Comparison of ENCODE assay signal across 8 cellular contexts in genomic region chr7:151519765-151520418, GRCh38. TPM values are rescaled to one million over a fixed set of nuclear protein-coding genes. Genes with fewer than 3 reads are reported as not detected.
A peak's percentile ranks its signal among the peaks of the same experiment; 100 is the strongest.
DNase-seq lines count a peak whose midpoint lies in the region; ATAC-seq and FAIRE-seq lines count a peak whose summit lies in the region.

Gene RHEB (minus strand): TSS chr7:151519895. CDS start chr7:151519511, 384 bp downstream.

- H3K9ac ChIP-seq in endocrine pancreas (ENCODE audit: control insufficient read depth, insufficient read depth, low read length): peak within 1 kb of the TSS; percentile 97
- H3K9ac ChIP-seq in mesendoderm (ENCODE audit: low read length): peak within 1 kb of the TSS; percentile 75

- DNase-seq in COLO668 (lab: John Stamatoyannopoulos, UW; ENCODE audit: unreplicated experiment): peak; percentile 99
- DNase-seq in HTR-8/SVneo (ENCODE audit: insufficient read length, low spot score): peak; percentile 92
- DNase-seq in NOMO-1 treated with dmso at 0.1 percent for 144 hours (lab: John Stamatoyannopoulos, UW; ENCODE audit: unreplicated experiment): peak; percentile 84
- DNase-seq in activated CD8-positive, alpha-beta memory T cell treated with anti-CD3 and anti-CD28 coated beads, Interleukin-2, amount 10 ng/mL, durations not matched to agents 7 days and 5 days: peak; percentile 98
- DNase-seq in mesendoderm: peak; percentile 100
- peak; percentile 98 for DNase-seq in stimulated activated CD8-positive, alpha-beta memory T cell treated with anti-CD3 and anti-CD28 coated beads, Interleukin-15, amount 100 ng/mL, for 1 hour (ENCODE audit: low read depth)

- peak within 1 kb of the TSS; percentile 99 for H3K18ac ChIP-seq in mesendoderm (ENCODE audit: low read length)

- H2BK120ac ChIP-seq in mesendoderm (ENCODE audit: low read depth, low read length): peak within 1 kb of the TSS; percentile 74

- no peak within 1 kb of the TSS for H2BK15ac ChIP-seq in mesendoderm (replicated peaks; ENCODE audit: low read depth)

- no peak within 1 kb of the TSS for H4K8ac ChIP-seq in mesendoderm (ENCODE audit: low read depth, low read length)

- H2BK5ac ChIP-seq in mesendoderm (ENCODE audit: low read length): no peak within 1 kb of the TSS

- peak within 1 kb of the TSS; percentile 95 for H3K4me3 Mint-ChIP-seq in activated CD8-positive, alpha-beta memory T cell treated with anti-CD3 and anti-CD28 coated beads, Interleukin-2, amount 10 ng/mL, durations not matched to agents 7 days and 5 days

- peaks cover 40% of the 10 kb centered on the region for H3K79me2 ChIP-seq in mesendoderm (ENCODE audit: control insufficient read depth, insufficient read depth, low read length)

- peak within 1 kb of the TSS; percentile 95 for H3K27ac Mint-ChIP-seq in activated CD8-positive, alpha-beta memory T cell treated with anti-CD3 and anti-CD28 coated beads, Interleukin-2, amount 10 ng/mL, durations not matched to agents 7 days and 5 days

- WGBS in mesendoderm (ENCODE audit: extremely low coverage, insufficient coverage, low lambda C conversion rate): no CpG with 5 or more reads among the region's 66 CpGs

- H3K79me1 ChIP-seq in mesendoderm (ENCODE audit: low read length): peaks cover 5% of the 10 kb centered on the region

- H3K27ac ChIP-seq in mesendoderm (ENCODE audit: low read depth, low read length): peak within 1 kb of the TSS; percentile 88

- no peak for FAIRE-seq in HTR-8/SVneo (lab: Jason Lieb, UNC)

- H3K36me3 Mint-ChIP-seq in activated CD8-positive, alpha-beta memory T cell treated with anti-CD3 and anti-CD28 coated beads, Interleukin-2, amount 10 ng/mL, durations not matched to agents 7 days and 5 days: peaks cover 12% of the 10 kb centered on the region

- H3K9me3 Mint-ChIP-seq in activated CD8-positive, alpha-beta memory T cell treated with anti-CD3 and anti-CD28 coated beads, Interleukin-2, amount 10 ng/mL, durations not matched to agents 7 days and 5 days (ENCODE audit: low read depth): no peaks in the 10 kb centered on the region

- H3K4me1 Mint-ChIP-seq in activated CD8-positive, alpha-beta memory T cell treated with anti-CD3 and anti-CD28 coated beads, Interleukin-2, amount 10 ng/mL, durations not matched to agents 7 days and 5 days: peaks cover 39% of the 10 kb centered on the region

- peak within 1 kb of the TSS; percentile 84 for H3K4me3 ChIP-seq in endocrine pancreas (ENCODE audit: control insufficient read depth, insufficient read depth, low read length)
- peak within 1 kb of the TSS; percentile 58 for H3K4me3 ChIP-seq in mesendoderm (ENCODE audit: low read length)

- no peaks in the 10 kb centered on the region for H3K36me3 ChIP-seq in endocrine pancreas (ENCODE audit: control insufficient read depth, insufficient read depth, low read length)
- H3K36me3 ChIP-seq in mesendoderm (ENCODE audit: control insufficient read depth, insufficient read depth, low read length): no peaks in the 10 kb centered on the region

- no peaks in the 10 kb centered on the region for H3K9me3 ChIP-seq in endocrine pancreas (ENCODE audit: control insufficient read depth, low read length)

- peak within 1 kb of the TSS; percentile 72 for H3K4me2 ChIP-seq in mesendoderm (ENCODE audit: low read length)

- CTCF ChIA-PET in activated CD8-positive, alpha-beta memory T cell treated with anti-CD3 and anti-CD28 coated beads, Interleukin-2, amount 10 ng/mL, durations not matched to agents 7 days and 5 days (lab: Charles Lee): interaction anchor here (0.9 to 1.9 kb wide), 4 partner anchors 72 to 263 kb away, joined by 3 to 9 read pairs (median 4); no protein-coding TSS in a partner anchor

- H3K4me1 ChIP-seq in endocrine pancreas (ENCODE audit: control insufficient read depth, insufficient read depth, low read length): peaks cover 7% of the 10 kb centered on the region
- no peaks in the 10 kb centered on the region for H3K4me1 ChIP-seq in mesendoderm (ENCODE audit: control insufficient read depth, low read depth, low read length)

- peak within 1 kb of the TSS; percentile 98 for H3K4ac ChIP-seq in mesendoderm (ENCODE audit: low read depth, low read length)

- H3K27me3 Mint-ChIP-seq in activated CD8-positive, alpha-beta memory T cell treated with anti-CD3 and anti-CD28 coated beads, Interleukin-2, amount 10 ng/mL, durations not matched to agents 7 days and 5 days: peaks cover 8% of the 10 kb centered on the region

- H3K56ac ChIP-seq in mesendoderm (ENCODE audit: low read length): peak within 1 kb of the TSS; percentile 91

- no peak within 1 kb of the TSS for H2AK5ac ChIP-seq in mesendoderm (ENCODE audit: low read length)

- H4K5ac ChIP-seq in mesendoderm (ENCODE audit: low read length): no peak within 1 kb of the TSS

- no peaks in the 10 kb centered on the region for H3K27me3 ChIP-seq in endocrine pancreas (ENCODE audit: control insufficient read depth, insufficient read depth, low read length)
- no peaks in the 10 kb centered on the region for H3K27me3 ChIP-seq in mesendoderm (ENCODE audit: insufficient read depth, low read length, poor library complexity)

- no peak within 1 kb of the TSS for H3K23ac ChIP-seq in mesendoderm (ENCODE audit: low read length)

- peak; percentile 73 for ATAC-seq in GM21367 (IDR thresholded peaks at IDR 0.05; ENCODE audit: unreplicated experiment)
- peak; percentile 87 for ATAC-seq in activated CD8-positive, alpha-beta memory T cell treated with anti-CD3 and anti-CD28 coated beads, Interleukin-2, amount 10 ng/mL, durations not matched to agents 7 days and 5 days

RNA-seq across cellular contexts. Expression of gene RHEB, which starts in this region (rescaled TPM):
- total RNA-seq in activated CD8-positive, alpha-beta memory T cell treated with anti-CD3 and anti-CD28 coated beads, Interleukin-2, amount 10 ng/mL, durations not matched to agents 7 days and 5 days: 10 to 100 TPM; 66.2 to 73.0 TPM
- 85.1 TPM for polyA plus RNA-seq in mesendoderm (2013, experiment 1 of 2)
- 85.3 TPM for polyA plus RNA-seq in mesendoderm (2013, experiment 2 of 2)

Comparison
In these comparisons a context has a peak if more than half of its experiments do, and no peak if none do; other contexts are left out.
1. Peak in every context shown above with its lines: DNase-seq, ATAC-seq, H3K4me3 ChIP-seq and H3K27ac ChIP-seq.